38 cellular contexts compared by ENCODE assay signal in genomic region chr10:133312769-133313145, GRCh38. TPM values are rescaled to one million over a fixed set of nuclear protein-coding genes. Genes with fewer than 3 reads are reported as not detected.
"Had no signal": no experiment of that assay in that cellular context is flagged by ENCODE, and none has a peak within 500 bp of the region (broad histone marks: within the 10 kb centered on the region; RNA-seq: fewer than 3 reads in every experiment).

No MANE protein-coding gene starts in this region.

- H3K27ac Mint-ChIP-seq: activated B cell treated with CpG ODN at 0.5 μM for 24 hours; activated CD4-positive, alpha-beta memory T cell treated with anti-CD3 and anti-CD28 coated beads for 36 hours; activated CD8-positive, alpha-beta memory T cell treated with anti-CD3 and anti-CD28 coated beads, Interleukin-2, amount 10 ng/mL, durations not matched to agents 7 days and 5 days; activated CD8-positive, alpha-beta T cell treated with anti-CD3 and anti-CD28 coated beads, Interleukin-2, amount 10 ng/mL, durations not matched to agents 7 days and 5 days; activated naive CD4-positive, alpha-beta T cell treated with anti-CD3 and anti-CD28 coated beads for 36 hours; activated naive CD4-positive, alpha-beta T cell treated with anti-CD3 and anti-CD28 coated beads, Interleukin-2, amount 50 U/mL, for 24 hours; activated naive CD8-positive, alpha-beta T cell treated with anti-CD3 and anti-CD28 coated beads, Interleukin-2, amount 10 ng/mL, durations not matched to agents 7 days and 5 days; activated T-helper 1 cell treated with anti-CD3 and anti-CD28 coated beads, Interleukin-12 subunit alpha, Interleukin-12 subunit beta, Interleukin-2, Interleukin-4 antibody, amounts not matched to agents 30 ng/mL and 10 ng/mL and 1 ng/mL, durations not matched to agents 14 hours and 24 hours and 36 hours; activated T-helper 2 cell treated with anti-CD3 and anti-CD28 coated beads, Interferon-gamma antibody, Interleukin-2, Interleukin-4, amounts not matched to agents 10 μg/mL and 5 μg/mL and 100 μg/mL, durations not matched to agents 14 hours and 24 hours and 36 hours; effector memory CD8-positive, alpha-beta T cell; T-helper 17 cell; T-helper 2 cell treated with Interferon-gamma antibody and Interleukin-4, amounts not matched to agents 5 μg/mL and 100 μg/mL, for 36 hours had no signal

- H3K27me3 ChIP-seq: brain microvascular endothelial cell, esophagus muscularis mucosa, foreskin keratinocyte, gastrocnemius medialis, heart left ventricle had no signal

- H3K27ac ChIP-seq: brain microvascular endothelial cell, esophagus muscularis mucosa, foreskin keratinocyte, heart left ventricle, WERI-Rb-1 had no signal

- H3K27me3 Mint-ChIP-seq: activated CD4-positive, alpha-beta memory T cell treated with anti-CD3 and anti-CD28 coated beads for 36 hours; activated CD8-positive, alpha-beta memory T cell treated with anti-CD3 and anti-CD28 coated beads, Interleukin-2, amount 10 ng/mL, durations not matched to agents 7 days and 5 days; activated naive CD4-positive, alpha-beta T cell treated with anti-CD3 and anti-CD28 coated beads, Interleukin-2, amount 50 U/mL, for 24 hours; activated naive CD8-positive, alpha-beta T cell treated with anti-CD3 and anti-CD28 coated beads, Interleukin-2, amount 10 ng/mL, durations not matched to agents 7 days and 5 days; central memory CD8-positive, alpha-beta T cell; effector memory CD8-positive, alpha-beta T cell; T-helper 17 cell had no signal

- H3K9me3 Mint-ChIP-seq: activated CD4-positive, alpha-beta memory T cell treated with anti-CD3 and anti-CD28 coated beads for 36 hours; activated naive CD4-positive, alpha-beta T cell treated with anti-CD3 and anti-CD28 coated beads for 36 hours; activated naive CD4-positive, alpha-beta T cell treated with anti-CD3 and anti-CD28 coated beads, Interleukin-2, amount 50 U/mL, for 24 hours; activated naive CD8-positive, alpha-beta T cell treated with anti-CD3 and anti-CD28 coated beads, Interleukin-2, amount 10 ng/mL, durations not matched to agents 7 days and 5 days; activated T-helper 1 cell treated with anti-CD3 and anti-CD28 coated beads, Interleukin-12 subunit alpha, Interleukin-12 subunit beta, Interleukin-2, Interleukin-4 antibody, amounts not matched to agents 30 ng/mL and 10 ng/mL and 1 ng/mL, durations not matched to agents 14 hours and 24 hours and 36 hours; activated T-helper 2 cell treated with anti-CD3 and anti-CD28 coated beads, Interferon-gamma antibody, Interleukin-2, Interleukin-4, amounts not matched to agents 10 μg/mL and 5 μg/mL and 100 μg/mL, durations not matched to agents 14 hours and 24 hours and 36 hours; central memory CD8-positive, alpha-beta T cell; effector memory CD8-positive, alpha-beta T cell; T-helper 2 cell treated with Interferon-gamma antibody and Interleukin-4, amounts not matched to agents 5 μg/mL and 100 μg/mL, for 36 hours had no signal

- FAIRE-seq: astrocyte, bronchial epithelial cell, colon had no signal

- H3K4me1 ChIP-seq: foreskin keratinocyte had no signal

- DNase-seq: activated B cell treated with CpG ODN at 0.5 μM for 24 hours; activated CD4-positive, alpha-beta memory T cell treated with anti-CD3 and anti-CD28 coated beads for 36 hours; activated CD4-positive, alpha-beta T cell treated with anti-CD3 and anti-CD28 coated beads for 48 hours; activated CD8-positive, alpha-beta memory T cell treated with anti-CD3 and anti-CD28 coated beads, Interleukin-2, amount 10 ng/mL, durations not matched to agents 7 days and 5 days; activated CD8-positive, alpha-beta memory T cell treated with anti-CD3 and anti-CD28 coated beads, Interleukin-2, amount 50 U/mL, for 4 hours; activated CD8-positive, alpha-beta T cell treated with anti-CD3 and anti-CD28 coated beads, Interleukin-2, amount 10 ng/mL, durations not matched to agents 7 days and 5 days; activated effector memory CD4-positive, alpha-beta T cell treated with anti-CD3 and anti-CD28 coated beads, Interleukin-2, amount 50 U/mL, for 16 hours; activated naive CD4-positive, alpha-beta T cell treated with anti-CD3 and anti-CD28 coated beads for 36 hours; activated naive CD8-positive, alpha-beta T cell treated with anti-CD3 and anti-CD28 coated beads, Interleukin-2, amount 10 ng/mL, durations not matched to agents 7 days and 5 days; activated T-cell treated with anti-CD3 and anti-CD28 coated beads, Interleukin-2, amount 50 U/mL, for 1 hour; activated T-cell treated with anti-CD3 and anti-CD28 coated beads, Interleukin-2, amount 50 U/mL, for 48 hours; brain microvascular endothelial cell; cortex of kidney; dermis blood vessel endothelial cell; effector CD4-positive, alpha-beta T cell; effector memory CD8-positive, alpha-beta T cell; erythroblast; foreskin keratinocyte; gastrocnemius medialis; glutamatergic neuron; heart left ventricle; T-helper 1 cell; T-helper 17 cell; T1000; WERI-Rb-1 had no signal

- H3K9me3 ChIP-seq: esophagus muscularis mucosa, gastrocnemius medialis, heart left ventricle had no signal

- ATAC-seq: activated CD4-positive, CD25-positive, alpha-beta regulatory T cell treated with anti-CD3 and anti-CD28 coated beads, Interleukin-2, amount 50 U/mL, for 24 hours; activated CD8-positive, alpha-beta memory T cell treated with anti-CD3 and anti-CD28 coated beads, Interleukin-2, amount 10 ng/mL, durations not matched to agents 7 days and 5 days; activated CD8-positive, alpha-beta T cell treated with anti-CD3 and anti-CD28 coated beads, Interleukin-2, amount 10 ng/mL, durations not matched to agents 7 days and 5 days; effector memory CD8-positive, alpha-beta T cell; foreskin keratinocyte; gastrocnemius medialis; heart left ventricle; T-helper 17 cell had no signal

- H3K4me3 ChIP-seq: esophagus muscularis mucosa, gastrocnemius medialis, heart left ventricle had no signal

- H3K4me3 Mint-ChIP-seq: activated B cell treated with CpG ODN at 0.5 μM for 24 hours; activated CD4-positive, alpha-beta memory T cell treated with anti-CD3 and anti-CD28 coated beads for 36 hours; activated CD8-positive, alpha-beta memory T cell treated with anti-CD3 and anti-CD28 coated beads, Interleukin-2, amount 10 ng/mL, durations not matched to agents 7 days and 5 days; activated CD8-positive, alpha-beta T cell treated with anti-CD3 and anti-CD28 coated beads, Interleukin-2, amount 10 ng/mL, durations not matched to agents 7 days and 5 days; activated naive CD4-positive, alpha-beta T cell treated with anti-CD3 and anti-CD28 coated beads for 36 hours; activated naive CD4-positive, alpha-beta T cell treated with anti-CD3 and anti-CD28 coated beads, Interleukin-2, amount 50 U/mL, for 24 hours; activated naive CD8-positive, alpha-beta T cell treated with anti-CD3 and anti-CD28 coated beads, Interleukin-2, amount 10 ng/mL, durations not matched to agents 7 days and 5 days; activated T-helper 1 cell treated with anti-CD3 and anti-CD28 coated beads, Interleukin-12 subunit alpha, Interleukin-12 subunit beta, Interleukin-2, Interleukin-4 antibody, amounts not matched to agents 30 ng/mL and 10 ng/mL and 1 ng/mL, durations not matched to agents 14 hours and 24 hours and 36 hours; central memory CD8-positive, alpha-beta T cell; effector memory CD8-positive, alpha-beta T cell; T-helper 17 cell; T-helper 2 cell treated with Interferon-gamma antibody and Interleukin-4, amounts not matched to agents 5 μg/mL and 100 μg/mL, for 36 hours had no signal

- H3K36me3 Mint-ChIP-seq: activated naive CD4-positive, alpha-beta T cell treated with anti-CD3 and anti-CD28 coated beads, Interleukin-2, amount 50 U/mL, for 24 hours had no signal

RNA-seq across cellular contexts. Expression of gene CALY, which starts 23.9 kb away (rescaled TPM):
- total RNA-seq: activated B cell treated with CpG ODN at 0.5 μM for 24 hours; activated CD4-positive, alpha-beta memory T cell treated with anti-CD3 and anti-CD28 coated beads for 36 hours; activated CD8-positive, alpha-beta memory T cell treated with anti-CD3 and anti-CD28 coated beads for 36 hours; activated CD8-positive, alpha-beta memory T cell treated with anti-CD3 and anti-CD28 coated beads, Interleukin-2, amount 10 ng/mL, durations not matched to agents 7 days and 5 days; activated CD8-positive, alpha-beta T cell treated with anti-CD3 and anti-CD28 coated beads, Interleukin-2, amount 10 ng/mL, durations not matched to agents 7 days and 5 days; activated naive CD4-positive, alpha-beta T cell treated with anti-CD3 and anti-CD28 coated beads for 36 hours; activated T-helper 1 cell treated with anti-CD3 and anti-CD28 coated beads, Interleukin-12 subunit alpha, Interleukin-12 subunit beta, Interleukin-2, Interleukin-4 antibody, amounts not matched to agents 30 ng/mL and 10 ng/mL and 1 ng/mL, durations not matched to agents 14 hours and 24 hours and 36 hours; activated T-helper 2 cell treated with anti-CD3 and anti-CD28 coated beads, Interferon-gamma antibody, Interleukin-2, Interleukin-4, amounts not matched to agents 10 μg/mL and 5 μg/mL and 100 μg/mL, durations not matched to agents 14 hours and 24 hours and 36 hours; bronchial epithelial cell; cardiac septum; dermis blood vessel endothelial cell; foreskin keratinocyte; gastrocnemius medialis had no signal

RNA-seq across cellular contexts. Expression of gene PRAP1, which starts 34.4 kb away (rescaled TPM):
- total RNA-seq: activated B cell treated with CpG ODN at 0.5 μM for 24 hours; activated CD4-positive, alpha-beta memory T cell treated with anti-CD3 and anti-CD28 coated beads for 36 hours; activated CD8-positive, alpha-beta memory T cell treated with anti-CD3 and anti-CD28 coated beads for 36 hours; activated CD8-positive, alpha-beta memory T cell treated with anti-CD3 and anti-CD28 coated beads, Interleukin-2, amount 10 ng/mL, durations not matched to agents 7 days and 5 days; activated CD8-positive, alpha-beta T cell treated with anti-CD3 and anti-CD28 coated beads, Interleukin-2, amount 10 ng/mL, durations not matched to agents 7 days and 5 days; activated naive CD4-positive, alpha-beta T cell treated with anti-CD3 and anti-CD28 coated beads for 36 hours; activated naive CD8-positive, alpha-beta T cell treated with anti-CD3 and anti-CD28 coated beads, Interleukin-2, amount 10 ng/mL, durations not matched to agents 7 days and 5 days; activated T-helper 1 cell treated with anti-CD3 and anti-CD28 coated beads, Interleukin-12 subunit alpha, Interleukin-12 subunit beta, Interleukin-2, Interleukin-4 antibody, amounts not matched to agents 30 ng/mL and 10 ng/mL and 1 ng/mL, durations not matched to agents 14 hours and 24 hours and 36 hours; activated T-helper 2 cell treated with anti-CD3 and anti-CD28 coated beads, Interferon-gamma antibody, Interleukin-2, Interleukin-4, amounts not matched to agents 10 μg/mL and 5 μg/mL and 100 μg/mL, durations not matched to agents 14 hours and 24 hours and 36 hours; astrocyte; bronchial epithelial cell; cardiac septum; cerebellum; dermis blood vessel endothelial cell; esophagus muscularis mucosa; foreskin keratinocyte; heart left ventricle; T-helper 17 cell had no signal
